In genomic region chr5:133957080-133957479, GRCh38 we compare ENCODE assay signal across 13 cellular contexts. TPM values are rescaled to one million over a fixed set of nuclear protein-coding genes. Genes with fewer than 3 reads are reported as not detected.
DNase-seq lines count a peak whose midpoint lies in the region; ATAC-seq and TF ChIP-seq lines count a peak whose summit lies in the region.
"Had no signal": no experiment of that assay in that cellular context is flagged by ENCODE, and none has a peak within 500 bp of the region (broad histone marks: within the 10 kb centered on the region; RNA-seq: fewer than 3 reads in every experiment).

No MANE protein-coding gene starts in this region.

- peaks cover 2 to 3% of the 10 kb centered on the region in 2 donors for H3K4me1 ChIP-seq in aorta (ENCODE audit: control insufficient read depth in 1 of 2, insufficient read depth in 2 of 2, low read length in 2 of 2)
- no peaks in the 10 kb centered on the region for H3K4me1 ChIP-seq in BE2C

- H3K9me3 ChIP-seq in aorta (ENCODE audit: control insufficient read depth, low read length) (no peaks in the 10 kb centered on the region), BE2C (no peaks in the 10 kb centered on the region)

- H3K36me3 Mint-ChIP-seq in activated naive CD8-positive, alpha-beta T cell treated with anti-CD3 and anti-CD28 coated beads, Interleukin-2, amount 10 ng/mL, durations not matched to agents 7 days and 5 days, result peaks cover 23% of the 10 kb centered on the region

- H3K9me3 Mint-ChIP-seq in activated naive CD8-positive, alpha-beta T cell treated with anti-CD3 and anti-CD28 coated beads, Interleukin-2, amount 10 ng/mL, durations not matched to agents 7 days and 5 days, result no peaks in the 10 kb centered on the region
- H3K9me3 Mint-ChIP-seq: endodermal cell had no signal

- ATAC-seq in GM18511 (IDR thresholded peaks at IDR 0.05; ENCODE audit: unreplicated experiment) (peak; percentile 34), HG02852 (IDR thresholded peaks at IDR 0.05; ENCODE audit: unreplicated experiment) (peak; percentile 19), aorta (ENCODE audit: low FRiP score) (no peak)
- ATAC-seq in activated naive CD8-positive, alpha-beta T cell treated with anti-CD3 and anti-CD28 coated beads, Interleukin-2, amount 10 ng/mL, durations not matched to agents 7 days and 5 days (ENCODE audit: low read depth), result no peak
- ATAC-seq: left ventricle myocardium superior had no signal

- peaks cover 16% of the 10 kb centered on the region for H3K4me1 Mint-ChIP-seq in activated naive CD8-positive, alpha-beta T cell treated with anti-CD3 and anti-CD28 coated beads, Interleukin-2, amount 10 ng/mL, durations not matched to agents 7 days and 5 days
- H3K4me1 Mint-ChIP-seq: endodermal cell had no signal

- H3K27me3 ChIP-seq in aorta (ENCODE audit: control insufficient read depth in 1 of 2, insufficient read depth in 2 of 2, low read length in 1 of 2), result no peaks in the 10 kb centered on the region
- no peaks in the 10 kb centered on the region for H3K27me3 ChIP-seq in BE2C

- H3K36me3 ChIP-seq in aorta (ENCODE audit: control insufficient read depth in 1 of 2, insufficient read depth in 2 of 2, low read length in 1 of 2), result no peaks in the 10 kb centered on the region
- H3K36me3 ChIP-seq in BE2C, result peaks cover 18% of the 10 kb centered on the region

- POLR2A ChIA-PET in activated naive CD8-positive, alpha-beta T cell treated with anti-CD3 and anti-CD28 coated beads, Interleukin-2, amount 10 ng/mL, durations not matched to agents 7 days and 5 days (lab: Charles Lee), result interaction anchor here (0.7 kb wide), 1 partner anchor 61 kb away, joined by 4 read pairs; no protein-coding TSS in a partner anchor

- H3K4me3 ChIP-seq in aorta (ENCODE audit: low read length in 2 of 2) (no peak overlapping the region), BE2C (ENCODE audit: low read depth, low read length) (no peak overlapping the region)

- no peak for DNase-seq in activated naive CD8-positive, alpha-beta T cell treated with anti-CD3 and anti-CD28 coated beads, Interleukin-2, amount 10 ng/mL, durations not matched to agents 7 days and 5 days
- DNase-seq in NCI-H146 (lab: John Stamatoyannopoulos, UW) (no peak), aorta (no peak), BE2C (no peak), A172 (ENCODE audit: low spot score) (no peak)
- DNase-seq: C1 segment of cervical spinal cord, endodermal cell, GDM1, left ventricle myocardium superior had no signal

- TF ChIP-seq CTCF in 22Rv1 (IDR thresholded peaks at IDR 0.05) (no peak), BE2C (IDR thresholded peaks at IDR 0.05; ENCODE audit: low read depth, low read length) (no peak)

- no peak overlapping the region for H3K4me3 Mint-ChIP-seq in activated naive CD8-positive, alpha-beta T cell treated with anti-CD3 and anti-CD28 coated beads, Interleukin-2, amount 10 ng/mL, durations not matched to agents 7 days and 5 days
- H3K4me3 Mint-ChIP-seq: endodermal cell had no signal

- WGBS in aorta, 2 donors, result 76 to 77% methylated on average over 4 of the region's 4 CpGs

- peak overlapping the region; percentile 63 for H3K27ac ChIP-seq in 22Rv1
- no peak overlapping the region for H3K27ac ChIP-seq in aorta (ENCODE audit: low read depth in 1 of 2, low read length in 2 of 2)
- H3K27ac ChIP-seq: HL-60 had no signal

- intact Hi-C loops in aorta (cut with DNase I), result no loop called here

- peak overlapping the region; percentile 79 for H3K27ac Mint-ChIP-seq in activated naive CD8-positive, alpha-beta T cell treated with anti-CD3 and anti-CD28 coated beads, Interleukin-2, amount 10 ng/mL, durations not matched to agents 7 days and 5 days
- H3K27ac Mint-ChIP-seq: endodermal cell had no signal

- H3K27me3 Mint-ChIP-seq in activated naive CD8-positive, alpha-beta T cell treated with anti-CD3 and anti-CD28 coated beads, Interleukin-2, amount 10 ng/mL, durations not matched to agents 7 days and 5 days, result no peaks in the 10 kb centered on the region

RNA-seq across cellular contexts. Expression of gene C5orf15, which starts 11.3 kb away (rescaled TPM):
- total RNA-seq in activated naive CD8-positive, alpha-beta T cell treated with anti-CD3 and anti-CD28 coated beads, Interleukin-2, amount 10 ng/mL, durations not matched to agents 7 days and 5 days, result 10 to 100 TPM; 19.1 to 24.8 TPM
- total RNA-seq in aorta, result 10 to 100 TPM; 32.3 to 34.4 TPM
- polyA plus RNA-seq in aorta, result 10 to 100 TPM; 18.7 to 30.6 TPM
- polyA plus RNA-seq in BE2C (2012; ENCODE audit: insufficient read depth, insufficient read length, low read depth), result 84.6 TPM
- total RNA-seq in A172 (2014; rRNA removed; shearing (Covaris generic)), result 178 and 190 TPM in 2 replicates

RNA-seq across cellular contexts. Expression of gene VDAC1, which starts 47.7 kb away (rescaled TPM):
- total RNA-seq in activated naive CD8-positive, alpha-beta T cell treated with anti-CD3 and anti-CD28 coated beads, Interleukin-2, amount 10 ng/mL, durations not matched to agents 7 days and 5 days, result 100 to 1,000 TPM; 194 to 199 TPM
- 100 to 1,000 TPM in 1 of 2 donors, 10 to 100 TPM in 1; 92.4 to 100 TPM for total RNA-seq in aorta
- 100 to 1,000 TPM in 1 of 2 donors, 10 to 100 TPM in 1; 72.2 to 126 TPM for polyA plus RNA-seq in aorta
- 273 TPM for polyA plus RNA-seq in BE2C (2012; ENCODE audit: insufficient read depth, insufficient read length, low read depth)
- total RNA-seq in A172 (2014; rRNA removed; shearing (Covaris generic)), result 554 and 618 TPM in 2 replicates

Comparison
In these comparisons a context has a peak if more than half of its experiments do, and no peak if none do; other contexts are left out.
1. ATAC-seq: peak in GM18511 (single experiment) and HG02852 (single experiment); none in activated naive CD8-positive, alpha-beta T cell treated with anti-CD3 and anti-CD28 coated beads, Interleukin-2, amount 10 ng/mL, durations not matched to agents 7 days and 5 days (single experiment) and aorta (single experiment).